8 cellular contexts compared by ENCODE assay signal in the genomic region with DNA sequence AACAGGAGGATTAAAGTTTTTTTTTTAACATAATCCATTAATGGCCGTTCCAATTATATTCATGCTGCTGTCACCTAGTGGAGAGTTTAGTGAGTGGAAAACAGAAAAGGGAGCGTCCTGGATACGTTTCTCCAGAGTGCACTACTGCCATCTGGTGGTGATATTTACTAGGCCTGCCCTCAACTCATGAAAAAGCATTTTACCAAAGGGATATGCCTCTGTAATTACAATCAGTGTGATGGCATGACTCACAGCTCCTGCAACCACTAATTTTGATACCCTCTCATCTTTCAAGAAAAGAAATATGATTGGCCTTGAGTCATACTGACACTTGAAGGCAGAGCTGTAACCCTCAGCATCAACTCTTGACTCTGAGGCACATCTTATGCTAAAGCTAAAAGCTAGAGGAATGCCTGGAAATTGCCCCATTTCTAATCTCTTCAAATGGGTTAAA. TPM values are rescaled to one million over a fixed set of nuclear protein-coding genes. Genes with fewer than 3 reads are reported as not detected.
DNase-seq lines count a peak whose midpoint lies in the region; ATAC-seq, FAIRE-seq and TF ChIP-seq lines count a peak whose summit lies in the region.

No MANE protein-coding gene starts in this region.

- H3K4me3 ChIP-seq in GM12865 (ENCODE audit: low read depth, low read length) (no peak overlapping the region), HAP-1 (no peak overlapping the region), LNCaP clone FGC (ENCODE audit: low read depth, low read length) (no peak overlapping the region), uterus (no peak overlapping the region)

- peak; percentile 82 for FAIRE-seq in RCC 7860 (lab: Jason Lieb, UNC)

- H3K9me3 ChIP-seq in HAP-1 (no peaks in the 10 kb centered on the region), uterus (no peaks in the 10 kb centered on the region)

- peak; percentile 82 for TF ChIP-seq CTCF in GM12865 (IDR thresholded peaks at IDR 0.05; ENCODE audit: insufficient read depth, low read depth, low read length, missing control alignments)
- TF ChIP-seq CTCF in LNCaP clone FGC (IDR thresholded peaks at IDR 0.05; ENCODE audit: control insufficient read depth, extremely low read depth, insufficient read depth), result peak; percentile 99
- peak; percentile 100 for TF ChIP-seq CTCF in foreskin keratinocyte (conservative IDR thresholded peaks at IDR 0.05)
- peak; percentile 100 for TF ChIP-seq CTCF in osteocyte (IDR thresholded peaks at IDR 0.05)
- TF ChIP-seq CTCF in uterus (IDR thresholded peaks at IDR 0.05), result peak; percentile 94 to 98 (median 96)

- H3K27me3 ChIP-seq in HAP-1 (ENCODE audit: low read depth) (no peaks in the 10 kb centered on the region; the same call in 1 of the 2 replicates), foreskin keratinocyte (no peaks in the 10 kb centered on the region), uterus (no peaks in the 10 kb centered on the region)

- H3K4me1 Mint-ChIP-seq in activated T-helper 2 cell treated with anti-CD3 and anti-CD28 coated beads, Interferon-gamma antibody, Interleukin-2, Interleukin-4, amounts not matched to agents 10 μg/mL and 5 μg/mL and 100 μg/mL, durations not matched to agents 14 hours and 24 hours and 36 hours (ENCODE audit: low read depth), result no peaks in the 10 kb centered on the region
- peaks cover 6% of the 10 kb centered on the region for H3K4me1 Mint-ChIP-seq in osteocyte (ENCODE audit: unreplicated experiment)

- H3K9me3 Mint-ChIP-seq in activated T-helper 2 cell treated with anti-CD3 and anti-CD28 coated beads, Interferon-gamma antibody, Interleukin-2, Interleukin-4, amounts not matched to agents 10 μg/mL and 5 μg/mL and 100 μg/mL, durations not matched to agents 14 hours and 24 hours and 36 hours, result no peaks in the 10 kb centered on the region
- no peaks in the 10 kb centered on the region for H3K9me3 Mint-ChIP-seq in osteocyte (ENCODE audit: unreplicated experiment)

- DNase-seq in GM12865 (ENCODE audit: low read depth) (peak; percentile 85), HAP-1 (ENCODE audit: low spot score in 2 of 2) (peak; percentile 80 to 88), LNCaP clone FGC (ENCODE audit: low read depth) (peak; percentile 76), RCC 7860 (ENCODE audit: low spot score) (peak; percentile 74), foreskin keratinocyte (peak; percentile 78 to 86), osteocyte (ENCODE audit: extremely low spot score, unreplicated experiment) (peak; percentile 86), uterus (peak; percentile 60 to 76)
- DNase-seq in activated T-helper 2 cell treated with anti-CD3 and anti-CD28 coated beads, Interferon-gamma antibody, Interleukin-2, Interleukin-4, amounts not matched to agents 10 μg/mL and 5 μg/mL and 100 μg/mL, durations not matched to agents 14 hours and 24 hours and 36 hours (ENCODE audit: low spot score), result peak; percentile 42

- in situ Hi-C loops in HAP-1 (cut with MboI; ENCODE audit: low sequenced_read_pairs), result loop anchor here (25.0 kb wide), 1 partner anchor 1556 kb away; no protein-coding TSS in a partner anchor

- H3K36me3 Mint-ChIP-seq in activated T-helper 2 cell treated with anti-CD3 and anti-CD28 coated beads, Interferon-gamma antibody, Interleukin-2, Interleukin-4, amounts not matched to agents 10 μg/mL and 5 μg/mL and 100 μg/mL, durations not matched to agents 14 hours and 24 hours and 36 hours (ENCODE audit: low read depth), result no peaks in the 10 kb centered on the region
- no peaks in the 10 kb centered on the region for H3K36me3 Mint-ChIP-seq in osteocyte (ENCODE audit: unreplicated experiment)

- peak; percentile 96 for ATAC-seq in foreskin keratinocyte

- no peaks in the 10 kb centered on the region for H3K27me3 Mint-ChIP-seq in activated T-helper 2 cell treated with anti-CD3 and anti-CD28 coated beads, Interferon-gamma antibody, Interleukin-2, Interleukin-4, amounts not matched to agents 10 μg/mL and 5 μg/mL and 100 μg/mL, durations not matched to agents 14 hours and 24 hours and 36 hours (ENCODE audit: low read depth)
- peaks cover 3% of the 10 kb centered on the region for H3K27me3 Mint-ChIP-seq in osteocyte (ENCODE audit: unreplicated experiment)

- H3K27ac ChIP-seq in foreskin keratinocyte, result no peak overlapping the region
- H3K27ac ChIP-seq in uterus, result no peak overlapping the region

- intact Hi-C loops in activated T-helper 2 cell treated with anti-CD3 and anti-CD28 coated beads, Interferon-gamma antibody, Interleukin-2, Interleukin-4, amounts not matched to agents 10 μg/mL and 5 μg/mL and 100 μg/mL, durations not matched to agents 14 hours and 24 hours and 36 hours (cut with micrococcal nuclease), result loop anchor here (1.0 to 5.0 kb wide), 3 partner anchors 104 to 1556 kb away; no protein-coding TSS in a partner anchor
- intact Hi-C loops in uterus (cut with DNase I; ENCODE audit: low total_unique reads), result no loop called here

- H3K36me3 ChIP-seq in HAP-1 (replicated peaks) (no peaks in the 10 kb centered on the region), uterus (no peaks in the 10 kb centered on the region)

- H3K4me3 Mint-ChIP-seq in activated T-helper 2 cell treated with anti-CD3 and anti-CD28 coated beads, Interferon-gamma antibody, Interleukin-2, Interleukin-4, amounts not matched to agents 10 μg/mL and 5 μg/mL and 100 μg/mL, durations not matched to agents 14 hours and 24 hours and 36 hours (ENCODE audit: low read depth), result no peak overlapping the region
- peak overlapping the region; percentile 42 for H3K4me3 Mint-ChIP-seq in osteocyte (ENCODE audit: unreplicated experiment)

- H3K27ac Mint-ChIP-seq in activated T-helper 2 cell treated with anti-CD3 and anti-CD28 coated beads, Interferon-gamma antibody, Interleukin-2, Interleukin-4, amounts not matched to agents 10 μg/mL and 5 μg/mL and 100 μg/mL, durations not matched to agents 14 hours and 24 hours and 36 hours, result no peak overlapping the region
- no peak overlapping the region for H3K27ac Mint-ChIP-seq in osteocyte (ENCODE audit: unreplicated experiment)

- TF ChIP-seq POLR2A in uterus (IDR thresholded peaks at IDR 0.05), result no peak

- H3K4me1 ChIP-seq in HAP-1, result no peaks in the 10 kb centered on the region
- no peaks in the 10 kb centered on the region for H3K4me1 ChIP-seq in foreskin keratinocyte
- no peaks in the 10 kb centered on the region for H3K4me1 ChIP-seq in uterus

RNA-seq across cellular contexts. Expression of a gene that starts 20.1 kb away (rescaled TPM):
- total RNA-seq in activated T-helper 2 cell treated with anti-CD3 and anti-CD28 coated beads, Interferon-gamma antibody, Interleukin-2, Interleukin-4, amounts not matched to agents 10 μg/mL and 5 μg/mL and 100 μg/mL, durations not matched to agents 14 hours and 24 hours and 36 hours, result not detected in 2 replicates
- total RNA-seq in foreskin keratinocyte (not detected in 2 replicates), osteocyte (not detected in 2 replicates), uterus (under 1 TPM in 2 of 4 donors, not detected in 2; 0.07 to 0.30 TPM)
- not detected in 2 replicates for polyA plus RNA-seq in foreskin keratinocyte
